ENCODE assay signal across 25 cellular contexts in genomic region chr2:8632755-8633154, GRCh38. TPM values are rescaled to one million over a fixed set of nuclear protein-coding genes. Genes with fewer than 3 reads are reported as not detected.
DNase-seq lines count a peak whose midpoint lies in the region; ATAC-seq and TF ChIP-seq lines count a peak whose summit lies in the region.
"Had no signal": no experiment of that assay in that cellular context is flagged by ENCODE, and none has a peak within 500 bp of the region (broad histone marks: within the 10 kb centered on the region; RNA-seq: fewer than 3 reads in every experiment).

No MANE protein-coding gene starts in this region.

- no peak overlapping the region for H4K8ac ChIP-seq in mesenchymal stem cell (ENCODE audit: low read length)

- H2BK5ac ChIP-seq in mesenchymal stem cell (ENCODE audit: low read depth, low read length, poor library complexity, severe bottlenecking): no peak overlapping the region

- no peak overlapping the region for H3K4me3 ChIP-seq in SJSA1
- H3K4me3 ChIP-seq in mesenchymal stem cell (ENCODE audit: insufficient read depth in 1 of 2, low read depth in 1 of 2, low read length in 2 of 2): no peak overlapping the region
- H3K4me3 ChIP-seq: GM12878, Peyer's patch, SJCRH30 had no signal

- no peak overlapping the region for H3K23ac ChIP-seq in mesenchymal stem cell (ENCODE audit: low read length in 2 of 2)

- TF ChIP-seq CTCF in natural killer cell (IDR thresholded peaks at IDR 0.05) (no peak), type B pancreatic cell (conservative IDR thresholded peaks at IDR 0.05) (no peak)

- H3K9me3 Mint-ChIP-seq in natural killer cell treated with Interleukin-12 subunit alpha and Interleukin-12 subunit beta and Interleukin-15 and Interleukin-18, amount 100 ng/mL, for 72 hours: no peaks in the 10 kb centered on the region
- H3K9me3 Mint-ChIP-seq in natural killer cell: no peaks in the 10 kb centered on the region
- no peaks in the 10 kb centered on the region for H3K9me3 Mint-ChIP-seq in effector memory CD8-positive, alpha-beta T cell
- no peaks in the 10 kb centered on the region for H3K9me3 Mint-ChIP-seq in type B pancreatic cell
- H3K9me3 Mint-ChIP-seq: CD4-positive, alpha-beta T cell; H9; IgD-negative memory B cell had no signal

- intact Hi-C loops in natural killer cell (cut with micrococcal nuclease): no loop called here

- H2AFZ ChIP-seq in mesenchymal stem cell (ENCODE audit: low read depth, low read length): no peak overlapping the region

- H3K14ac ChIP-seq in mesenchymal stem cell (ENCODE audit: low read length in 2 of 2): no peak overlapping the region

- no peak overlapping the region for H3K18ac ChIP-seq in mesenchymal stem cell (ENCODE audit: low read depth in 1 of 2, low read length in 2 of 2)

- H3K4me1 ChIP-seq in SJSA1 (replicated peaks) (peaks cover 68% of the 10 kb centered on the region), mesenchymal stem cell (ENCODE audit: control insufficient read depth, insufficient read depth, low read depth, low read length) (peaks cover 47% of the 10 kb centered on the region)
- H3K4me1 ChIP-seq: BE2C had no signal

- peak overlapping the region; percentile 89 for H2AK5ac ChIP-seq in mesenchymal stem cell (ENCODE audit: low read length, severe bottlenecking)

- H2BK120ac ChIP-seq in mesenchymal stem cell (ENCODE audit: low read depth, low read length): no peak overlapping the region

- no peak overlapping the region for H4K91ac ChIP-seq in mesenchymal stem cell (ENCODE audit: low read length)

- H3K4me3 Mint-ChIP-seq in natural killer cell treated with Interleukin-12 subunit alpha and Interleukin-12 subunit beta and Interleukin-15 and Interleukin-18, amount 100 ng/mL, for 72 hours: no peak overlapping the region
- H3K4me3 Mint-ChIP-seq in natural killer cell: no peak overlapping the region
- H3K4me3 Mint-ChIP-seq in effector memory CD8-positive, alpha-beta T cell: no peak overlapping the region
- H3K4me3 Mint-ChIP-seq in type B pancreatic cell: no peak overlapping the region
- H3K4me3 Mint-ChIP-seq: CD4-positive, alpha-beta T cell; H9; IgD-negative memory B cell had no signal

- no peaks in the 10 kb centered on the region for H3K36me3 Mint-ChIP-seq in natural killer cell treated with Interleukin-12 subunit alpha and Interleukin-12 subunit beta and Interleukin-15 and Interleukin-18, amount 100 ng/mL, for 72 hours
- no peaks in the 10 kb centered on the region for H3K36me3 Mint-ChIP-seq in natural killer cell
- no peaks in the 10 kb centered on the region for H3K36me3 Mint-ChIP-seq in effector memory CD8-positive, alpha-beta T cell (ENCODE audit: insufficient read depth)
- H3K36me3 Mint-ChIP-seq in type B pancreatic cell: no peaks in the 10 kb centered on the region
- H3K36me3 Mint-ChIP-seq: IgD-negative memory B cell had no signal

- H3K9ac ChIP-seq in mesenchymal stem cell (ENCODE audit: low read length): no peak overlapping the region

- H3K27me3 Mint-ChIP-seq in natural killer cell treated with Interleukin-12 subunit alpha and Interleukin-12 subunit beta and Interleukin-15 and Interleukin-18, amount 100 ng/mL, for 72 hours: no peaks in the 10 kb centered on the region
- H3K27me3 Mint-ChIP-seq in natural killer cell (ENCODE audit: low read depth in 2 of 2) (peaks cover 0 to 8% of the 10 kb centered on the region in 2 donors), type B pancreatic cell (no peaks in the 10 kb centered on the region)
- peaks cover 0 to 9% of the 10 kb centered on the region in 2 donors for H3K27me3 Mint-ChIP-seq in effector memory CD8-positive, alpha-beta T cell
- H3K27me3 Mint-ChIP-seq: CD4-positive, alpha-beta T cell had no signal

- no peak for ATAC-seq in natural killer cell treated with Interleukin-12 subunit alpha and Interleukin-12 subunit beta and Interleukin-15 and Interleukin-18, amount 100 ng/mL, for 72 hours
- ATAC-seq in natural killer cell (no peak), GM21360 (IDR thresholded peaks at IDR 0.05; ENCODE audit: unreplicated experiment) (no peak)
- no peak for ATAC-seq in effector memory CD8-positive, alpha-beta T cell (replicated peaks)

- H3K36me3 ChIP-seq in SJSA1 (no peaks in the 10 kb centered on the region), mesenchymal stem cell (ENCODE audit: control insufficient read depth in 1 of 2, insufficient read depth in 2 of 2, low read depth in 1 of 2, low read length in 2 of 2) (no peaks in the 10 kb centered on the region)
- H3K36me3 ChIP-seq: BE2C, Peyer's patch, SJCRH30 had no signal

- peak overlapping the region in 1 of 2 experiments; percentile 80 for H2BK12ac ChIP-seq in mesenchymal stem cell (ENCODE audit: low read length in 2 of 2)

- no peak overlapping the region for H3K4ac ChIP-seq in mesenchymal stem cell (ENCODE audit: low read depth in 1 of 2, low read length in 2 of 2)

- peak overlapping the region; percentile 66 for H2BK15ac ChIP-seq in mesenchymal stem cell (ENCODE audit: low read depth, poor library complexity, severe bottlenecking)

- 90% methylated on average over 11 of the region's 11 CpGs for WGBS in mesenchymal stem cell

- H3K27ac Mint-ChIP-seq in natural killer cell treated with Interleukin-12 subunit alpha and Interleukin-12 subunit beta and Interleukin-15 and Interleukin-18, amount 100 ng/mL, for 72 hours: no peak overlapping the region
- H3K27ac Mint-ChIP-seq in natural killer cell: no peak overlapping the region
- no peak overlapping the region for H3K27ac Mint-ChIP-seq in effector memory CD8-positive, alpha-beta T cell
- no peak overlapping the region for H3K27ac Mint-ChIP-seq in type B pancreatic cell
- H3K27ac Mint-ChIP-seq: CD4-positive, alpha-beta T cell; IgD-negative memory B cell had no signal

- H3K4me2 ChIP-seq in mesenchymal stem cell (ENCODE audit: low read length, poor library complexity, severe bottlenecking): no peak overlapping the region

- H3K79me1 ChIP-seq in mesenchymal stem cell (replicated peaks; ENCODE audit: low read length, poor library complexity, severe bottlenecking): no peaks in the 10 kb centered on the region

- H3K27ac ChIP-seq in SJSA1 (peak overlapping the region; percentile 85), mesenchymal stem cell (ENCODE audit: low read length, poor library complexity, severe bottlenecking) (no peak overlapping the region)
- H3K27ac ChIP-seq: Peyer's patch, SJCRH30 had no signal

- H3K9me3 ChIP-seq in SJSA1 (replicated peaks) (no peaks in the 10 kb centered on the region), mesenchymal stem cell (ENCODE audit: control insufficient read depth, low read length) (no peaks in the 10 kb centered on the region)
- H3K9me3 ChIP-seq: BE2C, Peyer's patch, SJCRH30 had no signal

- DNase-seq in natural killer cell treated with Interleukin-12 subunit alpha and Interleukin-12 subunit beta and Interleukin-15 and Interleukin-18, amount 100 ng/mL, for 72 hours (ENCODE audit: low spot score): peak; percentile 39
- DNase-seq in natural killer cell (no peak), SJSA1 (ENCODE audit: low read depth in 1 of 2, low spot score in 2 of 2) (no peak), mesenchymal stem cell (no peak), NOMO-1 treated with dmso at 0.1 percent for 144 hours (lab: John Stamatoyannopoulos, UW; ENCODE audit: unreplicated experiment) (no peak), type B pancreatic cell (ENCODE audit: extremely low spot score, unreplicated experiment) (no peak)
- DNase-seq in effector memory CD8-positive, alpha-beta T cell: no peak
- DNase-seq: BE2C; CD4-positive, alpha-beta T cell; COR-L47; DMS 273 treated with DMSO at 0.1 percent for 48 hours; DND-41; GM23248; H9; NCI-H1105; NCI-H146; NCI-H2029 treated with DMSO at 0.1 percent for 48 hours; NCI-H226; NCI-H774; NK-92 treated with Interleukin-12 subunit alpha and Interleukin-12 subunit beta, amount 100 ng/mL, for 24 hours; Peyer's patch; SJCRH30 had no signal

- peaks cover 0 to 5% of the 10 kb centered on the region in 2 donors for H3K4me1 Mint-ChIP-seq in natural killer cell treated with Interleukin-12 subunit alpha and Interleukin-12 subunit beta and Interleukin-15 and Interleukin-18, amount 100 ng/mL, for 72 hours (ENCODE audit: low read depth in 2 of 2)
- H3K4me1 Mint-ChIP-seq in natural killer cell (no peaks in the 10 kb centered on the region), type B pancreatic cell (ENCODE audit: unreplicated experiment) (peaks cover 50% of the 10 kb centered on the region)
- H3K4me1 Mint-ChIP-seq in effector memory CD8-positive, alpha-beta T cell (ENCODE audit: low read depth in 2 of 2): peaks cover 0 to 7% of the 10 kb centered on the region in 2 donors

- H3K27me3 ChIP-seq in SJSA1 (replicated peaks): no peaks in the 10 kb centered on the region
- H3K27me3 ChIP-seq in mesenchymal stem cell (ENCODE audit: control insufficient read depth in 1 of 2, insufficient read depth in 1 of 2, low read length in 2 of 2): peaks cover 0 to 20% of the 10 kb centered on the region in 2 experiments
- H3K27me3 ChIP-seq: BE2C, Peyer's patch had no signal

RNA-seq across cellular contexts. Expression of gene ID2, which starts 49.1 kb away (rescaled TPM):
- 100 to 1,000 TPM; 247 to 279 TPM for total RNA-seq in natural killer cell treated with Interleukin-12 subunit alpha and Interleukin-12 subunit beta and Interleukin-15 and Interleukin-18, amount 100 ng/mL, for 72 hours
- 100 to 1,000 TPM; 185 to 209 (median 191) TPM for total RNA-seq in natural killer cell
- 161 and 209 TPM in 2 replicates for total RNA-seq in SJSA1 (2014; rRNA removed; shearing (Covaris generic))
- polyA plus RNA-seq in mesenchymal stem cell (2013, experiment 1 of 2): 53.9 TPM
- polyA plus RNA-seq in mesenchymal stem cell (2013, experiment 2 of 2): 55.7 TPM
- 194 and 310 TPM in 2 replicates for total RNA-seq in type B pancreatic cell (ENCODE audit: low replicate concordance)
